Comparison of ENCODE assay signal across 28 cellular contexts in genomic region chr11:64891215-64891848, GRCh38. TPM values are rescaled to one million over a fixed set of nuclear protein-coding genes. Genes with fewer than 3 reads are reported as not detected.
A peak's percentile ranks its signal among the peaks of the same experiment; 100 is the strongest.
DNase-seq lines count a peak whose midpoint lies in the region; ATAC-seq and TF ChIP-seq lines count a peak whose summit lies in the region.
"Had no signal": no experiment of that assay in that cellular context is flagged by ENCODE, and none has a peak within 500 bp of the region (broad histone marks: within the 10 kb centered on the region; RNA-seq: fewer than 3 reads in every experiment).

No MANE protein-coding gene starts in this region.

- H3K18ac ChIP-seq in neuronal stem cell (ENCODE audit: low read length), result no peak overlapping the region

- WGBS in hepatocyte (ENCODE audit: low lambda C conversion rate, missing lambda C conversion rate), result 67% methylated on average over 25 of the region's 25 CpGs
- WGBS in neuronal stem cell (ENCODE audit: extremely low coverage in 2 of 2, insufficient read length in 2 of 2, insufficient replicate concordance in 1 of 2), 2 donors, result no CpG with 5 or more reads among the region's 25 CpGs

- no peak overlapping the region for H3K9ac ChIP-seq in neuronal stem cell (ENCODE audit: low read depth, low read length, poor library complexity)

- H3K27ac ChIP-seq in left ventricle myocardium inferior (replicated peaks), result peak overlapping the region; percentile 79
- H3K27ac ChIP-seq in hepatocyte, result peak overlapping the region; percentile 98
- H3K27ac ChIP-seq in neuronal stem cell (replicated peaks; ENCODE audit: low read length), result no peak overlapping the region
- H3K27ac ChIP-seq: cardiac muscle cell, SJSA1 had no signal

- H3K9me2 ChIP-seq in hepatocyte (replicated peaks; ENCODE audit: insufficient read depth), result no peaks in the 10 kb centered on the region

- no peaks in the 10 kb centered on the region for H4K20me1 ChIP-seq in hepatocyte (ENCODE audit: insufficient read depth, poor library complexity, severe bottlenecking)

- no peak overlapping the region for H3K4ac ChIP-seq in neuronal stem cell (ENCODE audit: low read length)

- H4K8ac ChIP-seq in neuronal stem cell (ENCODE audit: low read depth, low read length), result no peak overlapping the region

- no peak overlapping the region for H2BK5ac ChIP-seq in neuronal stem cell (ENCODE audit: low read length)

- H3K79me1 ChIP-seq in neuronal stem cell (ENCODE audit: low read depth, low read length), result peaks cover 1% of the 10 kb centered on the region

- no peaks in the 10 kb centered on the region for H3K9me3 ChIP-seq in left ventricle myocardium inferior (replicated peaks)
- no peaks in the 10 kb centered on the region for H3K9me3 ChIP-seq in hepatocyte (ENCODE audit: low read depth)
- H3K9me3 ChIP-seq in neuronal stem cell (replicated peaks in 1 of 2; ENCODE audit: control insufficient read depth in 2 of 2, insufficient read depth in 1 of 2, low read depth in 1 of 2, low read length in 2 of 2), result no peaks in the 10 kb centered on the region
- H3K9me3 ChIP-seq: SJSA1 had no signal

- ATAC-seq in left ventricle myocardium superior (no peak), GM19324 (IDR thresholded peaks at IDR 0.05; ENCODE audit: low FRiP score, unreplicated experiment) (no peak)
- ATAC-seq: activated T-cell treated with anti-CD3 and anti-CD28 coated beads, Interleukin-2, amount 50 U/mL, for 4 hours; HCT116; left cardiac atrium; natural killer cell; sciatic nerve had no signal

- H3K4me2 ChIP-seq in hepatocyte (peak overlapping the region; percentile 78), neuronal stem cell (ENCODE audit: insufficient read depth, low read length, poor library complexity, severe bottlenecking) (no peak overlapping the region)

- H3K14ac ChIP-seq in neuronal stem cell (ENCODE audit: low read length), result no peak overlapping the region

- peak overlapping the region; percentile 73 for H3K23ac ChIP-seq in neuronal stem cell (ENCODE audit: low read depth, low read length, poor library complexity)

- H4K91ac ChIP-seq in neuronal stem cell (ENCODE audit: low read depth, low read length, poor library complexity), result no peak overlapping the region

- H3K4me1 ChIP-seq in left ventricle myocardium inferior, result peaks cover 63% of the 10 kb centered on the region
- H3K4me1 ChIP-seq in hepatocyte (ENCODE audit: insufficient read depth), result peaks cover 32% of the 10 kb centered on the region
- H3K4me1 ChIP-seq in neuronal stem cell (ENCODE audit: control insufficient read depth in 2 of 2, insufficient read depth in 1 of 2, low read depth in 1 of 2, low read length in 2 of 2), result peaks cover 11% of the 10 kb centered on the region in 2 donors

- peaks cover 8% of the 10 kb centered on the region for H3K36me3 ChIP-seq in left ventricle myocardium inferior
- H3K36me3 ChIP-seq in hepatocyte (replicated peaks; ENCODE audit: insufficient read depth, low read depth), result no peaks in the 10 kb centered on the region
- H3K36me3 ChIP-seq in neuronal stem cell (replicated peaks in 1 of 2; ENCODE audit: control insufficient read depth in 2 of 2, insufficient read depth in 2 of 2, low read length in 2 of 2), result no peaks in the 10 kb centered on the region
- H3K36me3 ChIP-seq: cardiac muscle cell had no signal

- H2BK12ac ChIP-seq in neuronal stem cell (ENCODE audit: low read length), result no peak overlapping the region

- H2AFZ ChIP-seq in hepatocyte, result no peak overlapping the region
- H2AFZ ChIP-seq in neuronal stem cell (ENCODE audit: low read length), result no peak overlapping the region

- no peak overlapping the region for H2BK120ac ChIP-seq in neuronal stem cell (ENCODE audit: low read depth, low read length)

- H3K4me3 ChIP-seq in left ventricle myocardium inferior, result no peak overlapping the region
- no peak overlapping the region for H3K4me3 ChIP-seq in hepatocyte
- no peak overlapping the region for H3K4me3 ChIP-seq in neuronal stem cell (ENCODE audit: low read length in 2 of 2)
- H3K4me3 ChIP-seq: cardiac muscle cell, SJSA1 had no signal

- no peak overlapping the region for H2BK15ac ChIP-seq in neuronal stem cell (ENCODE audit: low read length)

- H2AK5ac ChIP-seq in neuronal stem cell (ENCODE audit: low read depth, low read length), result peak overlapping the region; percentile 81

- H3K79me2 ChIP-seq in hepatocyte, result peaks cover 24% of the 10 kb centered on the region

- H3K27me3 ChIP-seq in left ventricle myocardium inferior (ENCODE audit: low read depth) (no peaks in the 10 kb centered on the region), hepatocyte (no peaks in the 10 kb centered on the region), neuronal stem cell (ENCODE audit: control insufficient read depth in 3 of 3, insufficient read depth in 3 of 3, low read depth in 1 of 3, low read length in 3 of 3) (no peaks in the 10 kb centered on the region)
- H3K27me3 ChIP-seq: cardiac muscle cell, SJSA1 had no signal

- no peak for DNase-seq in left ventricle myocardium inferior
- DNase-seq in left ventricle myocardium superior, result no peak
- peak; percentile 68 for DNase-seq in hepatocyte (ENCODE audit: low spot score)
- no peak for DNase-seq in neuronal stem cell (ENCODE audit: low spot score)
- no peak for DNase-seq in cortex of kidney (lab: John Stamatoyannopoulos, UW)
- no peak for DNase-seq in KG1 (lab: John Stamatoyannopoulos, UW)
- DNase-seq in NCI-H2029 treated with DMSO at 0.1 percent for 48 hours (lab: John Stamatoyannopoulos, UW), result no peak
- DNase-seq: activated CD4-positive, CD25-positive, alpha-beta regulatory T cell treated with anti-CD3 and anti-CD28 coated beads, Interleukin-2, amount 50 U/mL, for 72 hours; activated T-cell treated with anti-CD3 and anti-CD28 coated beads, Interleukin-2, amount 50 U/mL, for 4 hours; head of caudate nucleus; left cardiac atrium; natural killer cell; NCI-H1092 treated with DMSO at 0.1 percent for 48 hours; NCI-H1930; NCI-H2227 treated with DMSO at 0.1 percent for 48 hours; NCI-H69; stimulated activated CD4-positive, alpha-beta T cell treated with anti-CD3 and anti-CD28 coated beads, Interleukin-15, amount 100 ng/mL, for 24 hours; trophoblast cell had no signal

- no peak for TF ChIP-seq CTCF in left ventricle myocardium inferior (IDR thresholded peaks at IDR 0.05; ENCODE audit: borderline replicate concordance)
- TF ChIP-seq CTCF in hepatocyte (IDR thresholded peaks at IDR 0.05; ENCODE audit: poor library complexity), result no peak

- intact Hi-C loops in left ventricle myocardium inferior (cut with micrococcal nuclease) (no loop called here), left ventricle myocardium superior (cut with micrococcal nuclease) (no loop called here)

RNA-seq across cellular contexts. Expression of gene EHD1, which starts 12.9 kb away (rescaled TPM):
- total RNA-seq in left ventricle myocardium inferior, result 40.3 TPM
- total RNA-seq in left ventricle myocardium superior, result 52.5 TPM
- total RNA-seq in hepatocyte, result 44.8 and 52.4 TPM in 2 replicates
- 66.6 and 69.5 TPM in 2 replicates for polyA plus RNA-seq in hepatocyte
- polyA plus RNA-seq in neuronal stem cell (2013, experiment 1 of 2), result 24.4 TPM
- polyA plus RNA-seq in neuronal stem cell (2013, experiment 2 of 2), result 23.3 TPM

RNA-seq across cellular contexts. Expression of gene ATG2A, which starts 25.7 kb away (rescaled TPM):
- 13.1 TPM for total RNA-seq in left ventricle myocardium inferior
- 13.0 TPM for total RNA-seq in left ventricle myocardium superior
- 16.4 and 18.1 TPM in 2 replicates for total RNA-seq in hepatocyte
- 11.7 and 17.0 TPM in 2 replicates for polyA plus RNA-seq in hepatocyte
- 5.3 TPM for polyA plus RNA-seq in neuronal stem cell (2013, experiment 1 of 2)
- 5.5 TPM for polyA plus RNA-seq in neuronal stem cell (2013, experiment 2 of 2)

RNA-seq across cellular contexts. Expression of gene PPP2R5B, which starts 33.2 kb away (rescaled TPM):
- total RNA-seq in left ventricle myocardium inferior (22.5 TPM), left ventricle myocardium superior (18.4 TPM), hepatocyte (15.8 and 16.9 TPM in 2 replicates)
- 16.2 and 19.5 TPM in 2 replicates for polyA plus RNA-seq in hepatocyte
- 5.7 TPM for polyA plus RNA-seq in neuronal stem cell (2013, experiment 1 of 2)
- polyA plus RNA-seq in neuronal stem cell (2013, experiment 2 of 2), result 6.1 TPM

RNA-seq across cellular contexts. Expression of gene GPHA2, which starts 44.4 kb away (rescaled TPM):
- total RNA-seq in left ventricle myocardium inferior (not detected), left ventricle myocardium superior (not detected), hepatocyte (2.0 TPM in 1 of 2 replicates, not detected in the other)
- not detected in 2 replicates for polyA plus RNA-seq in hepatocyte
- 0.84 TPM for polyA plus RNA-seq in neuronal stem cell (2013, experiment 1 of 2)
- 0.89 TPM for polyA plus RNA-seq in neuronal stem cell (2013, experiment 2 of 2)
- total RNA-seq: activated T-cell treated with anti-CD3 and anti-CD28 coated beads, Interleukin-2, amount 50 U/mL, for 4 hours; cardiac muscle cell; dermis microvascular lymphatic vessel endothelial cell; endothelial cell of umbilical vein; left cardiac atrium; mesenteric fat pad; natural killer cell; sciatic nerve; SJSA1; T-helper 1 cell treated with Interleukin-12 subunit alpha and Interleukin-12 subunit beta and Interleukin-4 antibody, amounts not matched to agents 30 ng/mL and 1 ng/mL, for 36 hours had no signal
- polyA plus RNA-seq: BJ, endothelial cell of umbilical vein had no signal

RNA-seq across cellular contexts. Expression of gene CDC42BPG, which starts 46.9 kb away (rescaled TPM):
- 1.1 TPM for total RNA-seq in left ventricle myocardium inferior
- 0.40 TPM for total RNA-seq in left ventricle myocardium superior
- total RNA-seq in hepatocyte, result 6.5 and 8.4 TPM in 2 replicates
- 3.1 and 5.5 TPM in 2 replicates for polyA plus RNA-seq in hepatocyte
- polyA plus RNA-seq in neuronal stem cell (2013, experiment 1 of 2), result 1.1 TPM
- 1.1 TPM for polyA plus RNA-seq in neuronal stem cell (2013, experiment 2 of 2)
